ENCODE assay signal across 13 cellular contexts in the genomic region with DNA sequence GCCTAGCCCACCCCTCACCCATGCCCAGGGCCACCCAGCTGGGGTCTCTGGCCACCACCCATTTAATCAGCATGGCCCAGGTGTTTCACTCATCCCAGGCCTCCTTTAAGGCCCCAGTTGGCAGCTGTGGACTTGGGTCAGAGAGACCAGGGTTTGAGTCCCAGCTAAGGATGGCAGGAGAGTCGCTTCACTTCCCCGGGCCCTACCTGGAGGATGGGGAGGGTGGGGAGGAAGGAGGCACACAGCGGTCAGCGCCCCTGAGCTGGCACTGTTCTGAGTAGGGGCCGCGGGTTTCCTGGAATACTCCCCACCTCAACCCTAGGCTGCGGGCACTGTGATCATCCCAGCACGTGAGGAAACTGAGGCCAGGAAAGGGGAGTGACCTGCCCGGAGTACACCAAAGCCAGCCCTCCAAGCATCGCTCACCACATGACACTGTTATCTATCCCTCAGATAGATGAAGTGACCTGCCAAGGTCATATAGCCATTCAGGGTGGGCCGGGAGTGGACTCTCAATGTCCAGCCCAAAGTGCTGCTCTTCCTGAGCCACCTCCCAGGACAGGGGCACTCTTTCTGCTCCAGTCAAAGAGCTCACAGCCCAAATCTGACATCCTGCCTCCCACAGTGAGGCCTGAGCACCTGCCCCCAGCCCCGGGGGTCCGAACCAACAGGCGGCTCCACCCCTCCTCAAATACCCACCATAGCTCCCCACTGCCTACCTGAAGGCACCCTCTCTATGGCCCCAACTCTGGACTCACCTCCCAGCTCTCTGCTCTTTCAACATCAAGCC. TPM values are rescaled to one million over a fixed set of nuclear protein-coding genes. Genes with fewer than 3 reads are reported as not detected.
DNase-seq lines count a peak whose midpoint lies in the region; ATAC-seq and TF ChIP-seq lines count a peak whose summit lies in the region.
"Had no signal": no experiment of that assay in that cellular context is flagged by ENCODE, and none has a peak within 500 bp of the region (broad histone marks: within the 10 kb centered on the region; RNA-seq: fewer than 3 reads in every experiment).

No MANE protein-coding gene starts in this region.

- H3K27me3 Mint-ChIP-seq in activated naive CD8-positive, alpha-beta T cell: no peaks in the 10 kb centered on the region
- no peaks in the 10 kb centered on the region for H3K27me3 Mint-ChIP-seq in activated naive CD8-positive, alpha-beta T cell treated with anti-CD3 and anti-CD28 coated beads for 36 hours
- H3K27me3 Mint-ChIP-seq in dendritic cell treated with granulocyte-macrophage colony-stimulating factor and Interleukin-4, amounts not matched to agents 40 ng/mL and 50 ng/mL, for 4 days: no peaks in the 10 kb centered on the region
- no peaks in the 10 kb centered on the region for H3K27me3 Mint-ChIP-seq in nephron (ENCODE audit: low read depth)
- H3K27me3 Mint-ChIP-seq: activated CD4-positive, alpha-beta memory T cell treated with anti-CD3 and anti-CD28 coated beads, Interleukin-2, amount 10 ng/mL, durations not matched to agents 7 days and 5 days had no signal

- H3K4me1 ChIP-seq in tibial nerve: peaks cover 3 to 95% (median 64%) of the 10 kb centered on the region in 4 donors

- no peak overlapping the region for H3K4me3 Mint-ChIP-seq in activated naive CD8-positive, alpha-beta T cell
- no peak overlapping the region for H3K4me3 Mint-ChIP-seq in activated naive CD8-positive, alpha-beta T cell treated with anti-CD3 and anti-CD28 coated beads for 36 hours
- peak overlapping the region; percentile 54 for H3K4me3 Mint-ChIP-seq in dendritic cell treated with granulocyte-macrophage colony-stimulating factor and Interleukin-4, amounts not matched to agents 40 ng/mL and 50 ng/mL, for 4 days
- H3K4me3 Mint-ChIP-seq in nephron: peak overlapping the region in 2 of 3 experiments; percentile 34 to 44
- H3K4me3 Mint-ChIP-seq: activated CD4-positive, alpha-beta memory T cell treated with anti-CD3 and anti-CD28 coated beads, Interleukin-2, amount 10 ng/mL, durations not matched to agents 7 days and 5 days had no signal

- H3K27me3 ChIP-seq in tibial nerve: no peaks in the 10 kb centered on the region

- H3K4me1 Mint-ChIP-seq in activated naive CD8-positive, alpha-beta T cell (ENCODE audit: low read depth): peaks cover 35% of the 10 kb centered on the region
- H3K4me1 Mint-ChIP-seq in activated naive CD8-positive, alpha-beta T cell treated with anti-CD3 and anti-CD28 coated beads for 36 hours: peaks cover 28% of the 10 kb centered on the region
- peaks cover 78% of the 10 kb centered on the region for H3K4me1 Mint-ChIP-seq in dendritic cell treated with granulocyte-macrophage colony-stimulating factor and Interleukin-4, amounts not matched to agents 40 ng/mL and 50 ng/mL, for 4 days (ENCODE audit: low read depth)
- H3K4me1 Mint-ChIP-seq in nephron: peaks cover 40% of the 10 kb centered on the region

- ATAC-seq in omental fat pad (ENCODE audit: low FRiP score): no peak
- ATAC-seq: left lobe of liver had no signal

- no peaks in the 10 kb centered on the region for H3K36me3 Mint-ChIP-seq in activated naive CD8-positive, alpha-beta T cell
- H3K36me3 Mint-ChIP-seq in activated naive CD8-positive, alpha-beta T cell treated with anti-CD3 and anti-CD28 coated beads for 36 hours: peaks cover 2% of the 10 kb centered on the region
- peaks cover 31% of the 10 kb centered on the region for H3K36me3 Mint-ChIP-seq in dendritic cell treated with granulocyte-macrophage colony-stimulating factor and Interleukin-4, amounts not matched to agents 40 ng/mL and 50 ng/mL, for 4 days (ENCODE audit: low read depth)
- no peaks in the 10 kb centered on the region for H3K36me3 Mint-ChIP-seq in nephron (ENCODE audit: low read depth)

- no peak for DNase-seq in activated naive CD8-positive, alpha-beta T cell treated with anti-CD3 and anti-CD28 coated beads for 36 hours
- DNase-seq in tibial nerve (ENCODE audit: low spot score in 2 of 2) (no peak), omental fat pad (ENCODE audit: low spot score) (no peak), NAMALWA (ENCODE audit: low spot score) (no peak)
- DNase-seq in effector CD8-positive, alpha-beta T cell (lab: John Stamatoyannopoulos, UW): no peak
- DNase-seq: activated CD4-positive, alpha-beta memory T cell treated with anti-CD3 and anti-CD28 coated beads, Interleukin-2, amount 10 ng/mL, durations not matched to agents 7 days and 5 days; DMS79; NCI-H226 had no signal

- no peaks in the 10 kb centered on the region for H3K9me3 ChIP-seq in tibial nerve

- TF ChIP-seq POLR2A in tibial nerve (IDR thresholded peaks at IDR 0.05): no peak

- peak overlapping the region; percentile 60 to 99 (median 96) for H3K27ac ChIP-seq in tibial nerve

- no peaks in the 10 kb centered on the region for H3K9me3 Mint-ChIP-seq in activated naive CD8-positive, alpha-beta T cell (ENCODE audit: low read depth)
- no peaks in the 10 kb centered on the region for H3K9me3 Mint-ChIP-seq in activated naive CD8-positive, alpha-beta T cell treated with anti-CD3 and anti-CD28 coated beads for 36 hours
- H3K9me3 Mint-ChIP-seq in dendritic cell treated with granulocyte-macrophage colony-stimulating factor and Interleukin-4, amounts not matched to agents 40 ng/mL and 50 ng/mL, for 4 days: no peaks in the 10 kb centered on the region
- no peaks in the 10 kb centered on the region for H3K9me3 Mint-ChIP-seq in nephron
- H3K9me3 Mint-ChIP-seq: activated CD4-positive, alpha-beta memory T cell treated with anti-CD3 and anti-CD28 coated beads, Interleukin-2, amount 10 ng/mL, durations not matched to agents 7 days and 5 days had no signal

- WGBS in tibial nerve, 2 donors: 80 to 90% methylated on average over 9 to 12 of the region's 14 CpGs

- H3K27ac Mint-ChIP-seq in activated naive CD8-positive, alpha-beta T cell: peak overlapping the region; percentile 12
- no peak overlapping the region for H3K27ac Mint-ChIP-seq in activated naive CD8-positive, alpha-beta T cell treated with anti-CD3 and anti-CD28 coated beads for 36 hours
- H3K27ac Mint-ChIP-seq in dendritic cell treated with granulocyte-macrophage colony-stimulating factor and Interleukin-4, amounts not matched to agents 40 ng/mL and 50 ng/mL, for 4 days: peak overlapping the region; percentile 82
- peak overlapping the region; percentile 79 to 84 (median 82) for H3K27ac Mint-ChIP-seq in nephron
- H3K27ac Mint-ChIP-seq: activated CD4-positive, alpha-beta memory T cell treated with anti-CD3 and anti-CD28 coated beads, Interleukin-2, amount 10 ng/mL, durations not matched to agents 7 days and 5 days had no signal

- intact Hi-C loops in dendritic cell treated with granulocyte-macrophage colony-stimulating factor and Interleukin-4, amounts not matched to agents 40 ng/mL and 50 ng/mL, for 4 days (cut with micrococcal nuclease): no loop called here

- TF ChIP-seq CTCF in nephron (IDR thresholded peaks at IDR 0.05; ENCODE audit: unreplicated experiment in 3 of 3): no peak
- TF ChIP-seq CTCF in tibial nerve (IDR thresholded peaks at IDR 0.05): no peak
- no peak for TF ChIP-seq CTCF in omental fat pad (IDR thresholded peaks at IDR 0.05)

- no peaks in the 10 kb centered on the region for H3K36me3 ChIP-seq in tibial nerve

- TF ChIP-seq EP300 in tibial nerve (IDR thresholded peaks at IDR 0.05): no peak

- peak overlapping the region in 2 of 4 donors; percentile 7 to 92 for H3K4me3 ChIP-seq in tibial nerve

RNA-seq across cellular contexts. Expression of a gene that starts 3.4 kb away (rescaled TPM):
- total RNA-seq in activated naive CD8-positive, alpha-beta T cell treated with anti-CD3 and anti-CD28 coated beads for 36 hours: under 1 TPM; 0.37 to 0.56 TPM
- total RNA-seq in tibial nerve: 1 to 10 TPM in 1 of 4 donors, not detected in 3; 2.7 TPM
- not detected for total RNA-seq in omental fat pad
- total RNA-seq: LHCN-M2 had no signal

RNA-seq across cellular contexts. Expression of a gene that starts 5.4 kb away (rescaled TPM):
- 10 to 100 TPM; 62.7 to 64.3 TPM for total RNA-seq in activated naive CD8-positive, alpha-beta T cell treated with anti-CD3 and anti-CD28 coated beads for 36 hours
- total RNA-seq in tibial nerve (100 to 1,000 TPM; 134 to 200 (median 176) TPM), omental fat pad (100 to 1,000 TPM; 125 to 212 (median 152) TPM)

RNA-seq across cellular contexts. Expression of a gene that starts 29.1 kb away (rescaled TPM):
- 10 to 100 TPM; 71.7 to 72.0 TPM for total RNA-seq in activated naive CD8-positive, alpha-beta T cell treated with anti-CD3 and anti-CD28 coated beads for 36 hours
- total RNA-seq in tibial nerve: 10 to 100 TPM; 47.4 to 49.2 (median 48.5) TPM
- 10 to 100 TPM; 25.0 to 44.9 (median 30.7) TPM for total RNA-seq in omental fat pad

Comparison
In these comparisons a context has a peak if more than half of its experiments do, and no peak if none do; other contexts are left out.
1. H3K4me3 Mint-ChIP-seq: peak in dendritic cell treated with granulocyte-macrophage colony-stimulating factor and Interleukin-4, amounts not matched to agents 40 ng/mL and 50 ng/mL, for 4 days (single experiment) and nephron (2 of 3); none in activated naive CD8-positive, alpha-beta T cell (single experiment) and activated naive CD8-positive, alpha-beta T cell treated with anti-CD3 and anti-CD28 coated beads for 36 hours (single experiment).